ENCODE assay signal across 19 cellular contexts in the genomic region with DNA sequence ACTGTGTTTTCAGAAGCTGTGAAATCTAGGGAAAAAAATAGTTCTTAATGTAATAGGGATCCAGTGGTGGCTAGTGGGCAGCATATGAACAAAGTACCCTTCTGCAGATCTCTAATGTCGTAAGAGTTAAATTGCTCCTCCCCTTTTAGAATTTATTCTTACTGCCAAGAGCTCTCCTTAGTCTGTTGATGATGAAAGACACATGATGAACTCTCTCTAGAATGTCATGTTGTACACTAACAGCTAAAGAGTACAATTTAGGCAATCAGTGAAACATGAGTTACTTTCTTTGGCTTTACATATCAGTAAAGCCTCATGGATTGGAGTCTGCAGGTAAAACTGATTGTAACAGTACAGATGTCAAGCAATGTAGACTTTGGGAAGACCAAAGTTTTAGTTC.
DNase-seq lines count a peak whose midpoint lies in the region; ATAC-seq, FAIRE-seq and TF ChIP-seq lines count a peak whose summit lies in the region.
"Had no signal": no experiment of that assay in that cellular context is flagged by ENCODE, and none has a peak within 500 bp of the region (broad histone marks: within the 10 kb centered on the region; RNA-seq: fewer than 3 reads in every experiment).

No MANE protein-coding gene starts in this region.

- H3K9me3 ChIP-seq in breast epithelium (no peaks in the 10 kb centered on the region), pancreas (no peaks in the 10 kb centered on the region)

- POLR2A ChIA-PET in MCF 10A (lab: Yijun Ruan, JAX), result no interaction called here

- no peak overlapping the region for H3K4me3 ChIP-seq in breast epithelium
- no peak overlapping the region for H3K4me3 ChIP-seq in skeletal muscle cell (ENCODE audit: low read depth, low read length)
- no peak overlapping the region for H3K4me3 ChIP-seq in pancreas
- H3K4me3 ChIP-seq: BLaER1 treated with 17β-estradiol and CSF1 and Interleukin-3, amounts not matched to agents 10 nM and 100 nM had no signal

- no TSS peak for BruUV-seq in MCF 10A (replicated peaks; lab: Mats Ljungman, UMichigan)

- H3K27me3 Mint-ChIP-seq in MCF 10A (ENCODE audit: insufficient read depth, unreplicated experiment), result no peaks in the 10 kb centered on the region
- H3K27me3 Mint-ChIP-seq: B cell had no signal

- FAIRE-seq in RCC 7860 (lab: Jason Lieb, UNC) (no peak), pancreas (lab: Jason Lieb, UNC) (no peak)

- H3K27ac ChIP-seq in breast epithelium, result no peak overlapping the region
- H3K27ac ChIP-seq in pancreas, result no peak overlapping the region
- H3K27ac ChIP-seq: 22Rv1; BLaER1 treated with 17β-estradiol and CSF1 and Interleukin-3, amounts not matched to agents 10 nM and 100 nM; HL-60 had no signal

- H3K36me3 ChIP-seq in breast epithelium (no peaks in the 10 kb centered on the region), pancreas (no peaks in the 10 kb centered on the region)

- H3K4me1 Mint-ChIP-seq in MCF 10A (ENCODE audit: insufficient read depth, unreplicated experiment), result no peaks in the 10 kb centered on the region
- H3K4me1 Mint-ChIP-seq: B cell had no signal

- no peaks in the 10 kb centered on the region for H3K4me1 ChIP-seq in breast epithelium
- H3K4me1 ChIP-seq in pancreas, result no peaks in the 10 kb centered on the region
- H3K4me1 ChIP-seq: BLaER1 treated with 17β-estradiol and CSF1 and Interleukin-3, amounts not matched to agents 10 nM and 100 nM had no signal

- no peaks in the 10 kb centered on the region for H3K9me3 Mint-ChIP-seq in MCF 10A (ENCODE audit: unreplicated experiment)

- TF ChIP-seq POLR2A in breast epithelium (IDR thresholded peaks at IDR 0.05), result no peak

- 95 to 96% methylated on average over 1 of the region's 1 CpG for WGBS in pancreas, 2 donors

- H3K4me3 Mint-ChIP-seq in MCF 10A (ENCODE audit: unreplicated experiment), result no peak overlapping the region
- H3K4me3 Mint-ChIP-seq: B cell; CD8-positive, alpha-beta T cell; HFFc6 had no signal

- intact Hi-C loops in MCF 10A (cut with micrococcal nuclease), result no loop called here
- intact Hi-C loops in breast epithelium (cut with DNase I; ENCODE audit: low total_unique reads), result no loop called here
- intact Hi-C loops in pancreas (cut with DNase I), result no loop called here

- no peak for TF ChIP-seq CTCF in MCF 10A (IDR thresholded peaks at IDR 0.05; ENCODE audit: unreplicated experiment)
- TF ChIP-seq CTCF in breast epithelium (IDR thresholded peaks at IDR 0.05), result no peak
- TF ChIP-seq CTCF in pancreas (IDR thresholded peaks at IDR 0.05), result no peak

- DNase-seq in MCF 10A (ENCODE audit: unreplicated experiment), result peak; percentile 23
- DNase-seq in breast epithelium (ENCODE audit: low spot score in 2 of 2), result no peak
- DNase-seq in fibroblast of peridontal ligament (ENCODE audit: extremely low read depth), result peak; percentile 55
- peak; percentile 19 for DNase-seq in skeletal muscle cell (ENCODE audit: low read depth)
- DNase-seq in AML-193 (lab: John Stamatoyannopoulos, UW), result no peak
- no peak for DNase-seq in RCC 7860 (ENCODE audit: low spot score)
- no peak for DNase-seq in pancreas
- DNase-seq: Calu3; CD8-positive, alpha-beta T cell; DMS79 treated with DMSO at 0.1 percent for 48 hours; GF-D8; GOT3; H7; HFFc6 had no signal

- no peak for ATAC-seq in pancreas
- ATAC-seq: CD8-positive, alpha-beta T cell; HCT116 had no signal

- H3K27me3 ChIP-seq in breast epithelium, result no peaks in the 10 kb centered on the region
- H3K27me3 ChIP-seq in pancreas, result no peaks in the 10 kb centered on the region
- H3K27me3 ChIP-seq: BLaER1 treated with 17β-estradiol and CSF1 and Interleukin-3, amounts not matched to agents 10 nM and 100 nM had no signal

- CTCF ChIA-PET in MCF 10A (lab: Yijun Ruan, JAX), result interaction anchor here (0.9 to 1.2 kb wide), 2 partner anchors 75 to 325 kb away, joined by 3 to 5 read pairs; no protein-coding TSS in a partner anchor

- peaks cover 36% of the 10 kb centered on the region for H3K36me3 Mint-ChIP-seq in MCF 10A (ENCODE audit: insufficient read depth, unreplicated experiment)

- H3K27ac Mint-ChIP-seq in MCF 10A (ENCODE audit: low read depth, unreplicated experiment), result no peak overlapping the region
- H3K27ac Mint-ChIP-seq: B cell; CD8-positive, alpha-beta T cell; HFFc6 had no signal

Comparison
In these comparisons a context has a peak if more than half of its experiments do, and no peak if none do; other contexts are left out.
1. DNase-seq: peak in MCF 10A (single experiment), fibroblast of peridontal ligament (single experiment) and skeletal muscle cell (single experiment); none in breast epithelium (0 of 2), AML-193 (0 of 2), RCC 7860 (single experiment) and pancreas (0 of 6).